ENCODE assay signal across 8 cellular contexts in the genomic region with DNA sequence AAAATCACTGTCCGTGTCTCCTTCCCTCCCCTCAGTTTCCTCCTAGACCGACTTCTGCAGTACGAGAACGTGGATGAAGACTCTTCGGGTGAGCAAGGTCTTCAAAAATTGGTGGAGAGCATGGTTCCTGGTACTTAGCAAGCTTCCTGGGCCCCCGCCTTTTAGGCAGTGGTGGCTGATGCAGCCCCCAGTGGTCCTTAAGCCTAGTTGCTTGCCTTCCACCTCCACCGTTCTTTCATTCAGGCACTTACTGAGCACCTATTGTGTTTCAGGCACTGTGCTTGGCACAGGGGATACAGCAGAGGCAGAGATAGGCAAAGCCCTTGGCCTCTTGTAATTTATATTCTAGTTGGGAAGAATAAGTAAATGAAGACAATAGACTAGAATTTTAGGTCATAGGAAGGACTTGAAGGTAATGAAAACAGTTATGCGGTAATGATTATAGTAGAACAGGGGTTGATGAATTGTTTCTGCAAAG. TPM values are rescaled to one million over a fixed set of nuclear protein-coding genes. Genes with fewer than 3 reads are reported as not detected.
DNase-seq lines count a peak whose midpoint lies in the region; ATAC-seq, FAIRE-seq and TF ChIP-seq lines count a peak whose summit lies in the region.

No MANE protein-coding gene starts in this region.

- H3K18ac ChIP-seq in mesendoderm (ENCODE audit: low read length), result no peak overlapping the region

- no peak for ATAC-seq in stimulated activated naive CD8-positive, alpha-beta T cell treated with anti-CD3 and anti-CD28 coated beads, Interleukin-15, Interleukin-2, amounts not matched to agents 100 U/mL and 50 U/mL, for 24 hours
- peak; percentile 3; the same call in 1 of the 3 replicates for ATAC-seq in GM12878
- no peak for ATAC-seq in aorta (ENCODE audit: low FRiP score)
- no peak for ATAC-seq in GM19397 (IDR thresholded peaks at IDR 0.05; ENCODE audit: unreplicated experiment)

- RAD21 ChIA-PET in GM12878 (lab: Charles Lee; ENCODE audit: unreplicated experiment), result no interaction called here

- TF ChIP-seq RAD21 in GM12878 (IDR thresholded peaks at IDR 0.05; ENCODE audit: insufficient read depth, low read depth, low read length), result no peak

- no peak overlapping the region for H3K23ac ChIP-seq in mesendoderm (ENCODE audit: low read length)

- DNase-seq in stimulated activated naive CD8-positive, alpha-beta T cell treated with anti-CD3 and anti-CD28 coated beads, Interleukin-15, Interleukin-2, amounts not matched to agents 100 U/mL and 50 U/mL, for 24 hours, result no peak
- DNase-seq in GM12878 (ENCODE audit: low read depth, low spot score) (no peak), mesendoderm (peak; percentile 44), aorta (no peak), SKM-1 (lab: John Stamatoyannopoulos, UW; ENCODE audit: unreplicated experiment) (no peak)
- no peak for DNase-seq in stimulated activated CD4-positive, alpha-beta T cell treated with anti-CD3 and anti-CD28 coated beads, Interleukin-4, amount 100 ng/mL, for 24 hours

- H2BK120ac ChIP-seq in mesendoderm (ENCODE audit: low read depth, low read length), result no peak overlapping the region

- SMC1A ChIA-PET in GM12878 (lab: Charles Lee; ENCODE audit: uncharacterized antibody, unreplicated experiment), result interaction anchor here (1.2 kb wide), 1 partner anchor 181 kb away, joined by 3 read pairs; the partner anchor contains the start of gene PAGR1

- H3K4me1 Mint-ChIP-seq in stimulated activated naive CD8-positive, alpha-beta T cell treated with anti-CD3 and anti-CD28 coated beads, Interleukin-15, Interleukin-2, amounts not matched to agents 100 ng/mL and 50 ng/mL, for 24 hours (ENCODE audit: low read depth), result peaks cover 34% of the 10 kb centered on the region

- BruUV-seq in GM12878 (replicated peaks; lab: Mats Ljungman, UMichigan), result no TSS peak

- H3K4me1 ChIP-seq in GM12878 (ENCODE audit: control insufficient read depth, insufficient read depth, low read length), result peaks cover 9% of the 10 kb centered on the region
- H3K4me1 ChIP-seq in mesendoderm (ENCODE audit: control insufficient read depth, low read depth, low read length), result peaks cover 2% of the 10 kb centered on the region
- no peaks in the 10 kb centered on the region for H3K4me1 ChIP-seq in aorta (ENCODE audit: control insufficient read depth in 1 of 2, insufficient read depth in 2 of 2, low read length in 2 of 2)

- H3K4me3 ChIP-seq in GM12878 (peak overlapping the region; percentile 81), mesendoderm (ENCODE audit: low read length) (peak overlapping the region; percentile 85), aorta (ENCODE audit: low read length in 2 of 2) (peak overlapping the region; percentile 32 to 62)

- H3K9me3 ChIP-seq in GM12878 (replicated peaks; ENCODE audit: control insufficient read depth, insufficient read depth, low read length) (no peaks in the 10 kb centered on the region), aorta (ENCODE audit: control insufficient read depth, low read length) (no peaks in the 10 kb centered on the region)

- peak overlapping the region; percentile 93 for H3K56ac ChIP-seq in mesendoderm (ENCODE audit: low read length)

- no peak overlapping the region for H3K4ac ChIP-seq in mesendoderm (ENCODE audit: low read depth, low read length)

- no peak for TF ChIP-seq EP300 in GM12878 (IDR thresholded peaks at IDR 0.05; ENCODE audit: borderline replicate concordance in 1 of 2, control insufficient read depth in 1 of 2, low read depth in 2 of 2, low read length in 2 of 2)

- H3K4me3 Mint-ChIP-seq in stimulated activated naive CD8-positive, alpha-beta T cell treated with anti-CD3 and anti-CD28 coated beads, Interleukin-15, Interleukin-2, amounts not matched to agents 100 ng/mL and 50 ng/mL, for 24 hours, result peak overlapping the region; percentile 97

- no peak overlapping the region for H2BK15ac ChIP-seq in mesendoderm (replicated peaks; ENCODE audit: low read depth)

- H3K9me3 Mint-ChIP-seq in stimulated activated naive CD8-positive, alpha-beta T cell treated with anti-CD3 and anti-CD28 coated beads, Interleukin-15, Interleukin-2, amounts not matched to agents 100 ng/mL and 50 ng/mL, for 24 hours, result no peaks in the 10 kb centered on the region

- no peaks in the 10 kb centered on the region for H3K27me3 Mint-ChIP-seq in stimulated activated naive CD8-positive, alpha-beta T cell treated with anti-CD3 and anti-CD28 coated beads, Interleukin-15, Interleukin-2, amounts not matched to agents 100 ng/mL and 50 ng/mL, for 24 hours

- no peak for TF ChIP-seq CTCF in GM12878 (IDR thresholded peaks at IDR 0.05 in 2 of 3, conservative IDR thresholded peaks at IDR 0.05 in 1 of 3; ENCODE audit: control insufficient read depth in 2 of 3, extremely low read depth in 1 of 3, insufficient read depth in 1 of 3, low read depth in 3 of 3, low read length in 3 of 3)

- peak overlapping the region; percentile 88 for H3K9ac ChIP-seq in GM12878 (ENCODE audit: control insufficient read depth, insufficient read depth, low read length)
- peak overlapping the region; percentile 89 for H3K9ac ChIP-seq in mesendoderm (ENCODE audit: low read length)

- WGBS in GM12878 (ENCODE audit: insufficient coverage, insufficient replicate concordance, low lambda C conversion rate, missing lambda C conversion rate), result 19% methylated on average over 8 of the region's 8 CpGs
- WGBS in mesendoderm (ENCODE audit: extremely low coverage, insufficient coverage, low lambda C conversion rate), result no CpG with 5 or more reads among the region's 8 CpGs
- 24% methylated on average over 8 of the region's 8 CpGs for WGBS in aorta, 2 donors

- no peak overlapping the region for H2BK5ac ChIP-seq in mesendoderm (ENCODE audit: low read length)

- no peak overlapping the region for H4K5ac ChIP-seq in mesendoderm (ENCODE audit: low read length)

- in situ Hi-C loops in GM12878 (cut with MboI), result no loop called here

- TF ChIP-seq POLR2A in GM12878 (IDR thresholded peaks at IDR 0.05; ENCODE audit: low read depth, low read length), result no peak

- H4K20me1 ChIP-seq in GM12878 (ENCODE audit: control insufficient read depth, insufficient read depth), result no peaks in the 10 kb centered on the region

- POLR2A ChIA-PET in GM12878 (lab: Charles Lee), result interaction anchor here (0.6 to 2.8 kb wide), 5 partner anchors 21 to 611 kb away, joined by 4 to 16 read pairs (median 6); partner anchors contain the start of genes KCTD13 and TAOK2

- intact Hi-C loops in GM12878 (cut with micrococcal nuclease; ENCODE audit: unreplicated experiment), result loop anchor here (2.0 kb wide), 1 partner anchor 180 kb away; the partner anchor contains the start of gene PAGR1
- intact Hi-C loops in aorta (cut with DNase I), result loop anchor here in 1 of 2 donors (5.0 to 10.0 kb wide), 2 partner anchors 35 to 182 kb away; partner anchors contain the start of genes PAGR1, PRRT2 and TMEM219

- H3K36me3 ChIP-seq in GM12878 (ENCODE audit: control insufficient read depth in 2 of 2, insufficient read depth in 2 of 2, low read length in 1 of 2), result peaks cover 11% of the 10 kb centered on the region in 2 experiments
- H3K36me3 ChIP-seq in mesendoderm (ENCODE audit: control insufficient read depth, insufficient read depth, low read length), result peaks cover 2% of the 10 kb centered on the region
- H3K36me3 ChIP-seq in aorta (ENCODE audit: control insufficient read depth in 1 of 2, insufficient read depth in 2 of 2, low read length in 1 of 2), result no peaks in the 10 kb centered on the region

- CTCF ChIA-PET in GM12878 (lab: Yijun Ruan, JAX), result interaction anchor here (0.7 to 1.7 kb wide), 5 partner anchors 9 to 180 kb away, joined by 3 to 5 read pairs (median 3); no protein-coding TSS in a partner anchor

- H3K79me2 ChIP-seq in GM12878 (ENCODE audit: control insufficient read depth, insufficient read depth, low read length) (peaks cover 19% of the 10 kb centered on the region), mesendoderm (ENCODE audit: control insufficient read depth, insufficient read depth, low read length) (peaks cover 3% of the 10 kb centered on the region)

- H2AK5ac ChIP-seq in mesendoderm (ENCODE audit: low read length), result peak overlapping the region; percentile 22

- H3K27me3 ChIP-seq in GM12878 (replicated peaks in 1 of 2; ENCODE audit: control insufficient read depth in 2 of 2, insufficient read depth in 2 of 2, low read length in 1 of 2), result no peaks in the 10 kb centered on the region
- H3K27me3 ChIP-seq in mesendoderm (ENCODE audit: insufficient read depth, low read length, poor library complexity), result no peaks in the 10 kb centered on the region
- no peaks in the 10 kb centered on the region for H3K27me3 ChIP-seq in aorta (ENCODE audit: control insufficient read depth in 1 of 2, insufficient read depth in 2 of 2, low read length in 1 of 2)

- peak overlapping the region; percentile 85 for H2AFZ ChIP-seq in GM12878 (ENCODE audit: control insufficient read depth, low read depth, low read length)

- H3K27ac Mint-ChIP-seq in stimulated activated naive CD8-positive, alpha-beta T cell treated with anti-CD3 and anti-CD28 coated beads, Interleukin-15, Interleukin-2, amounts not matched to agents 100 ng/mL and 50 ng/mL, for 24 hours, result peak overlapping the region; percentile 99

- no peak for FAIRE-seq in GM12878 (lab: Jason Lieb, UNC)

- H3K27ac ChIP-seq in GM12878 (ENCODE audit: control insufficient read depth, insufficient read depth), result peak overlapping the region; percentile 91
- H3K27ac ChIP-seq in mesendoderm (ENCODE audit: low read depth, low read length), result no peak overlapping the region
- H3K27ac ChIP-seq in aorta (ENCODE audit: low read depth in 1 of 2, low read length in 2 of 2), result no peak overlapping the region

- H3K36me3 Mint-ChIP-seq in stimulated activated naive CD8-positive, alpha-beta T cell treated with anti-CD3 and anti-CD28 coated beads, Interleukin-15, Interleukin-2, amounts not matched to agents 100 ng/mL and 50 ng/mL, for 24 hours (ENCODE audit: low read depth), result peaks cover 41% of the 10 kb centered on the region

- no peak overlapping the region for H4K8ac ChIP-seq in mesendoderm (ENCODE audit: low read depth, low read length)

- H3K79me1 ChIP-seq in mesendoderm (ENCODE audit: low read length), result peaks cover 5% of the 10 kb centered on the region

- H3K4me2 ChIP-seq in GM12878 (ENCODE audit: control insufficient read depth, insufficient read depth), result peak overlapping the region; percentile 95
- peak overlapping the region; percentile 55 for H3K4me2 ChIP-seq in mesendoderm (ENCODE audit: low read length)

RNA-seq across cellular contexts. Expression of gene INO80E, which starts 0.8 kb away (rescaled TPM):
- total RNA-seq in GM12878 (2013; cell fraction: nucleolus; rRNA removed), result 50.4 and 67.1 TPM in 2 replicates
- total RNA-seq in GM12878 (2014; rRNA removed) (48.3 and 58.9 TPM in 2 replicates), GM12878 (2014; rRNA removed; fragmentation: Illumina TruSeq; extraction: Trizol) (27.0 and 31.0 TPM in 2 replicates), GM12878 (2021) (73.3 and 74.0 TPM in 2 replicates), aorta (10 to 100 TPM; 46.1 to 73.1 TPM)
- polyA plus RNA-seq in GM12878 (2011; ENCODE audit: low read depth), result 24.7 TPM
- polyA plus RNA-seq in GM12878 (2011; rRNA removed) (14.3 and 17.9 TPM in 2 replicates), GM12878 (2014; fragmentation: Illumina TruSeq; extraction: Trizol) (41.3 and 67.7 TPM in 2 replicates), GM12878 (2014; fragmentation: Nextera tagmentation; extraction: Ambion mirVana) (under 1 TPM; 0.39 to 0.90 TPM), GM12878 (2014; rRNA removed) (58.1 and 72.7 TPM in 2 replicates), GM12878 (2016; fragmentation: Nextera tagmentation; extraction: Ambion mirVana) (10 to 100 TPM; 29.5 to 35.0 TPM), aorta (100 to 1,000 TPM in 1 of 2 donors, 10 to 100 TPM in 1; 51.0 to 108 TPM)
- 20.0 and 21.2 TPM in 2 replicates for polyA plus RNA-seq in GM12878 (2011; cell fraction: cytosol; rRNA removed)
- 87.7 and 96.4 TPM in 2 replicates for polyA plus RNA-seq in GM12878 (2011; cell fraction: nucleus; rRNA removed)
- polyA plus RNA-seq in GM12878 (2012), result 36.8 and 46.6 TPM in 2 replicates
- polyA minus RNA-seq in GM12878 (2011; rRNA and poly(A)+ RNA removed), result 7.6 and 9.3 TPM in 2 replicates
- 8.1 and 10.2 TPM in 2 replicates for polyA minus RNA-seq in GM12878 (2011; cell fraction: cytosol; rRNA and poly(A)+ RNA removed)
- polyA minus RNA-seq in GM12878 (2011; cell fraction: nucleus; rRNA and poly(A)+ RNA removed), result 9.8 and 17.2 TPM in 2 replicates
- 73.7 TPM for polyA plus RNA-seq in mesendoderm (2013, experiment 1 of 2)
- polyA plus RNA-seq in mesendoderm (2013, experiment 2 of 2), result 74.0 TPM

RNA-seq across cellular contexts. Expression of gene HIRIP3, which starts 1.4 kb away (rescaled TPM):
- 4.3 and 5.9 TPM in 2 replicates for total RNA-seq in GM12878 (2013; cell fraction: nucleolus; rRNA removed)
- total RNA-seq in GM12878 (2014; rRNA removed) (19.1 and 30.1 TPM in 2 replicates), GM12878 (2014; rRNA removed; fragmentation: Illumina TruSeq; extraction: Trizol) (13.9 and 14.7 TPM in 2 replicates), GM12878 (2021) (26.1 and 26.5 TPM in 2 replicates), aorta (1 to 10 TPM; 7.9 to 8.8 TPM)
- 6.3 TPM for polyA plus RNA-seq in GM12878 (2011; ENCODE audit: low read depth)
- polyA plus RNA-seq in GM12878 (2011; rRNA removed) (6.2 and 10.9 TPM in 2 replicates), GM12878 (2014; fragmentation: Illumina TruSeq; extraction: Trizol) (14.8 and 21.2 TPM in 2 replicates), GM12878 (2014; fragmentation: Nextera tagmentation; extraction: Ambion mirVana) (1 to 10 TPM; 4.1 to 9.8 TPM), GM12878 (2014; rRNA removed) (33.1 and 36.7 TPM in 2 replicates), GM12878 (2016; fragmentation: Nextera tagmentation; extraction: Ambion mirVana) (10 to 100 TPM; 40.5 to 43.5 TPM), aorta (10 to 100 TPM; 13.3 to 23.6 TPM)
- polyA plus RNA-seq in GM12878 (2011; cell fraction: cytosol; rRNA removed), result 19.1 and 30.2 TPM in 2 replicates
- polyA plus RNA-seq in GM12878 (2011; cell fraction: nucleus; rRNA removed), result 13.5 and 17.0 TPM in 2 replicates
- polyA plus RNA-seq in GM12878 (2012), result 15.0 and 17.3 TPM in 2 replicates
- 3.1 and 10.0 TPM in 2 replicates for polyA minus RNA-seq in GM12878 (2011; rRNA and poly(A)+ RNA removed)
- 3.7 and 3.9 TPM in 2 replicates for polyA minus RNA-seq in GM12878 (2011; cell fraction: cytosol; rRNA and poly(A)+ RNA removed)
- polyA minus RNA-seq in GM12878 (2011; cell fraction: nucleus; rRNA and poly(A)+ RNA removed), result 4.7 and 12.1 TPM in 2 replicates
- polyA plus RNA-seq in mesendoderm (2013, experiment 1 of 2), result 13.5 TPM
- polyA plus RNA-seq in mesendoderm (2013, experiment 2 of 2), result 14.8 TPM

RNA-seq across cellular contexts. Expression of gene DOC2A, which starts 14.0 kb away (rescaled TPM):
- 0.27 and 0.33 TPM in 2 replicates for total RNA-seq in GM12878 (2013; cell fraction: nucleolus; rRNA removed)
- total RNA-seq in GM12878 (2014; rRNA removed) (0.17 TPM in 1 of 2 replicates, not detected in the other), GM12878 (2014; rRNA removed; fragmentation: Illumina TruSeq; extraction: Trizol) (not detected in 2 replicates), GM12878 (2021) (0.11 TPM in 1 of 2 replicates, not detected in the other), aorta (1 to 10 TPM in 1 of 2 donors, under 1 TPM in 1; 0.23 to 1.8 TPM)
- polyA plus RNA-seq in GM12878 (2011; ENCODE audit: low read depth), result not detected
- polyA plus RNA-seq in GM12878 (2011; rRNA removed) (0.06 and 0.15 TPM in 2 replicates), GM12878 (2014; fragmentation: Illumina TruSeq; extraction: Trizol) (0.06 TPM in 1 of 2 replicates, not detected in the other), GM12878 (2014; fragmentation: Nextera tagmentation; extraction: Ambion mirVana) (not detected), GM12878 (2014; rRNA removed) (0.09 TPM in 2 replicates), GM12878 (2016; fragmentation: Nextera tagmentation; extraction: Ambion mirVana) (not detected), aorta (under 1 TPM in 1 of 2 donors, not detected in 1; 0.08 TPM)
- 0.17 and 0.37 TPM in 2 replicates for polyA plus RNA-seq in GM12878 (2011; cell fraction: cytosol; rRNA removed)
- 0.85 and 1.1 TPM in 2 replicates for polyA plus RNA-seq in GM12878 (2011; cell fraction: nucleus; rRNA removed)
- 0.09 and 0.13 TPM in 2 replicates for polyA plus RNA-seq in GM12878 (2012)
- not detected in 2 replicates for polyA minus RNA-seq in GM12878 (2011; rRNA and poly(A)+ RNA removed)
- not detected in 2 replicates for polyA minus RNA-seq in GM12878 (2011; cell fraction: cytosol; rRNA and poly(A)+ RNA removed)
- 0.29 and 0.36 TPM in 2 replicates for polyA minus RNA-seq in GM12878 (2011; cell fraction: nucleus; rRNA and poly(A)+ RNA removed)
- polyA plus RNA-seq in mesendoderm (2013, experiment 1 of 2), result 0.84 TPM
- polyA plus RNA-seq in mesendoderm (2013, experiment 2 of 2), result 0.73 TPM

RNA-seq across cellular contexts. Expression of gene TAOK2, which starts 23.1 kb away (rescaled TPM):
- 35.8 and 41.9 TPM in 2 replicates for total RNA-seq in GM12878 (2013; cell fraction: nucleolus; rRNA removed)
- total RNA-seq in GM12878 (2014; rRNA removed) (24.4 and 28.5 TPM in 2 replicates), GM12878 (2014; rRNA removed; fragmentation: Illumina TruSeq; extraction: Trizol) (10.7 and 11.9 TPM in 2 replicates), GM12878 (2021) (33.8 and 40.2 TPM in 2 replicates), aorta (10 to 100 TPM; 37.5 to 57.7 TPM)
- polyA plus RNA-seq in GM12878 (2011; ENCODE audit: low read depth), result 5.1 TPM
- polyA plus RNA-seq in GM12878 (2011; rRNA removed) (8.8 and 14.3 TPM in 2 replicates), GM12878 (2014; fragmentation: Illumina TruSeq; extraction: Trizol) (7.4 and 11.1 TPM in 2 replicates), GM12878 (2014; fragmentation: Nextera tagmentation; extraction: Ambion mirVana) (under 1 TPM; 0.14 to 0.51 TPM), GM12878 (2014; rRNA removed) (27.7 and 32.8 TPM in 2 replicates), GM12878 (2016; fragmentation: Nextera tagmentation; extraction: Ambion mirVana) (10 to 100 TPM in 1 of 2 experiments, 1 to 10 TPM in 1; 9.8 to 11.2 TPM), aorta (10 to 100 TPM in 1 of 2 donors, 1 to 10 TPM in 1; 7.6 to 24.2 TPM)
- 13.0 and 20.3 TPM in 2 replicates for polyA plus RNA-seq in GM12878 (2011; cell fraction: cytosol; rRNA removed)
- 86.5 and 119 TPM in 2 replicates for polyA plus RNA-seq in GM12878 (2011; cell fraction: nucleus; rRNA removed)
- 14.4 and 14.9 TPM in 2 replicates for polyA plus RNA-seq in GM12878 (2012)
- polyA minus RNA-seq in GM12878 (2011; rRNA and poly(A)+ RNA removed), result 12.6 and 19.8 TPM in 2 replicates
- polyA minus RNA-seq in GM12878 (2011; cell fraction: cytosol; rRNA and poly(A)+ RNA removed), result 7.2 and 9.7 TPM in 2 replicates
- polyA minus RNA-seq in GM12878 (2011; cell fraction: nucleus; rRNA and poly(A)+ RNA removed), result 17.8 and 27.7 TPM in 2 replicates
- 10.0 TPM for polyA plus RNA-seq in mesendoderm (2013, experiment 1 of 2)
- polyA plus RNA-seq in mesendoderm (2013, experiment 2 of 2), result 10.1 TPM

RNA-seq across cellular contexts. Expression of gene C16orf92, which starts 26.2 kb away (rescaled TPM):
- total RNA-seq in GM12878 (2013; cell fraction: nucleolus; rRNA removed), result not detected in 2 replicates
- not detected in 2 replicates for total RNA-seq in GM12878 (2014; rRNA removed)
- total RNA-seq in GM12878 (2014; rRNA removed; fragmentation: Illumina TruSeq; extraction: Trizol), result not detected in 2 replicates
- not detected in 2 replicates for total RNA-seq in GM12878 (2021)
- not detected for polyA plus RNA-seq in GM12878 (2011; ENCODE audit: low read depth)
- polyA plus RNA-seq in GM12878 (2011; rRNA removed), result not detected in 2 replicates
- not detected in 2 replicates for polyA plus RNA-seq in GM12878 (2011; cell fraction: cytosol; rRNA removed)
- polyA plus RNA-seq in GM12878 (2011; cell fraction: nucleus; rRNA removed), result not detected in 2 replicates
- not detected in 2 replicates for polyA plus RNA-seq in GM12878 (2012)
- polyA plus RNA-seq in GM12878 (2014; fragmentation: Illumina TruSeq; extraction: Trizol), result not detected in 2 replicates
- not detected for polyA plus RNA-seq in GM12878 (2014; fragmentation: Nextera tagmentation; extraction: Ambion mirVana)
- polyA plus RNA-seq in GM12878 (2014; rRNA removed), result not detected in 2 replicates
- polyA plus RNA-seq in GM12878 (2016; fragmentation: Nextera tagmentation; extraction: Ambion mirVana), result not detected
- polyA minus RNA-seq in GM12878 (2011; rRNA and poly(A)+ RNA removed), result not detected in 2 replicates
- polyA minus RNA-seq in GM12878 (2011; cell fraction: cytosol; rRNA and poly(A)+ RNA removed), result not detected in 2 replicates
- polyA minus RNA-seq in GM12878 (2011; cell fraction: nucleus; rRNA and poly(A)+ RNA removed), result not detected in 2 replicates
- not detected for polyA plus RNA-seq in mesendoderm (2013, experiment 1 of 2)
- polyA plus RNA-seq in mesendoderm (2013, experiment 2 of 2), result not detected
- not detected for total RNA-seq in aorta
- polyA plus RNA-seq in aorta, result not detected
